ENCODE assay signal across 17 cellular contexts in the genomic region with DNA sequence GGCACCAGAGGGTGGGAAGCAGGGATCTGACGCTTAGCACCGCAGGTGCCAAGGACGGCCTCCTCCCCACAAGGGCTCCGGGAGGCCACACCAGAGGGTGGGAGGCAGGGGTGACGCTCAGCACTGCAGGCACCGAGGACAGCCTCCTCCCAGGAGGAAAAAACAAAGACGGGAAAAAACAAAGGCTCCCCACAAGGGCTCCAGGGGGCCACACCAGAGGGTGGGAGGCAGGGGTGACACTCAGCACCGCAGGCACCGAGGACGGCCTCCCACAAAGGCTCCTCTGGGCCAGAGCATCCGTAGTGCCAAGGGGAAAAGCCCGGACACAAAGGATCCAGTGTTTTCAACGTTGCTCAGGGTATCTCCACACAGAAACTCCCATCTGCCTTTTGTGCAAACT. TPM values are rescaled to one million over a fixed set of nuclear protein-coding genes. Genes with fewer than 3 reads are reported as not detected.
DNase-seq lines count a peak whose midpoint lies in the region; ATAC-seq, FAIRE-seq and TF ChIP-seq lines count a peak whose summit lies in the region.
"Had no signal": no experiment of that assay in that cellular context is flagged by ENCODE, and none has a peak within 500 bp of the region (broad histone marks: within the 10 kb centered on the region; RNA-seq: fewer than 3 reads in every experiment).

No MANE protein-coding gene starts in this region.

- ATAC-seq in GM19023 (IDR thresholded peaks at IDR 0.05; ENCODE audit: unreplicated experiment), result no peak
- ATAC-seq: A549 had no signal

- TF ChIP-seq CTCF in dorsolateral prefrontal cortex (IDR thresholded peaks at IDR 0.05 in 54 of 56, conservative IDR thresholded peaks at IDR 0.05 in 2 of 56; ENCODE audit: low read depth in 1 of 56, partially characterized antibody in 56 of 56), result peak in 3 of 56 donors; percentile 8 to 21 (median 11)
- no peak for TF ChIP-seq CTCF in D721Med (IDR thresholded peaks at IDR 0.05; ENCODE audit: insufficient read depth, missing control alignments)

- H3K27ac ChIP-seq in dorsolateral prefrontal cortex, result peak overlapping the region; percentile 30 to 98 (median 93)
- H3K27ac ChIP-seq: A549, ovary had no signal

- FAIRE-seq in D721Med (lab: Jason Lieb, UNC), result no peak
- FAIRE-seq: A549 had no signal

- peak overlapping the region in 51 of 59 donors; percentile 0 to 55 (median 26) for H3K4me3 ChIP-seq in dorsolateral prefrontal cortex
- H3K4me3 ChIP-seq: A549, ovary had no signal

- DNase-seq in COLO829 (ENCODE audit: low spot score) (peak; percentile 29), dorsolateral prefrontal cortex (peak in 9 of 10 donors; percentile 61 to 90 (median 82)), midbrain (lab: John Stamatoyannopoulos, UW) (peak; percentile 85), retina (peak; percentile 70), HuH-7 (ENCODE audit: low spot score) (no peak), D721Med (ENCODE audit: insufficient read length, low spot score) (no peak), AG08396 (ENCODE audit: low spot score) (no peak)
- DNase-seq: activated CD4-positive, alpha-beta T cell treated with anti-CD3 and anti-CD28 coated beads, Interleukin-2, amount 10 ng/mL, durations not matched to agents 7 days and 5 days; activated naive CD4-positive, alpha-beta T cell treated with anti-CD3 and anti-CD28 coated beads for 36 hours; CD4-positive, CD25-positive, alpha-beta regulatory T cell; DMS79; effector CD4-positive, alpha-beta T cell; Karpas-422; NCI-H1105 had no signal

- intact Hi-C loops in dorsolateral prefrontal cortex (cut with DNase I), result loop anchor here (5.0 kb wide), 1 partner anchor 37 kb away; no protein-coding TSS in a partner anchor

- no peaks in the 10 kb centered on the region for H3K27me3 ChIP-seq in dorsolateral prefrontal cortex
- H3K27me3 ChIP-seq: ovary had no signal

RNA-seq across cellular contexts. Expression of a gene that starts 25.6 kb away (rescaled TPM):
- 100 to 1,000 TPM in 1 of 120 experiments, 10 to 100 TPM in 119; 39.6 to 102 (median 58.2) TPM for total RNA-seq in dorsolateral prefrontal cortex

Comparison
In these comparisons a context has a peak if more than half of its experiments do, and no peak if none do; other contexts are left out.
1. DNase-seq: peak in COLO829 (single experiment), dorsolateral prefrontal cortex (9 of 10), midbrain (single experiment) and retina (single experiment); none in HuH-7 (single experiment), D721Med (single experiment) and AG08396 (single experiment).